7 cellular contexts compared by ENCODE assay signal in the genomic region with DNA sequence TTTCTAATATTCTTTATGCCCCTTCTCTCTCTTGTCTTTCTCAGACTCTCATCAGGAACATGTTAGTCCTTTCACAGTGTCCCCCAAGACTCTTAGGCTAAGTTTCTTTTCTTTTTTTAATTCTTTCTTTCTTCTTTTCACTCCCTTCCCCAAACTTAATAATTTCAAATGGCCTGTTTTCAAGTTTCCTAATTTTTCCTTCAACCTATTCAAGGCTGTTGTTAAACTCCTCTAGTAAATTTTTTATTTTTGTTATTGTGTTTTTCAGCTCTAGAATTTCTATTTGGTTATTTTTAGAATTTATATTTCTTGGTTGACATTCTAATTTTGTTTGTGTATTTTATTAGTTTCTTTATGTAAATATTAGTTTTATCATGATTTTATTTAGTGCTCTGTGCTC.
"Had no signal": no experiment of that assay in that cellular context is flagged by ENCODE, and none has a peak within 500 bp of the region (broad histone marks: within the 10 kb centered on the region; RNA-seq: fewer than 3 reads in every experiment).

No MANE protein-coding gene starts in this region.

- H3K4me2 ChIP-seq: GM23338 had no signal

- FAIRE-seq: H1, H54, HTR-8/SVneo had no signal

- H2AFZ ChIP-seq: GM23338 had no signal

- DNase-seq: H9, HCEC 1CT, KG1 had no signal

- H3K4me3 ChIP-seq: GM23338 had no signal

- ATAC-seq: GM23338 had no signal
